In genomic region chr2:61443342-61444041, GRCh38 we compare ENCODE assay signal across 1 cellular context.
TF ChIP-seq lines count a peak whose summit lies in the region.

No MANE protein-coding gene starts in this region.

TF ChIP-seq in GM12878, 131 proteins besides CTCF, POLR2A, EP300 and RAD21 (continued from another document and continues in another):
- TF ChIP-seq ZNF592 (IDR thresholded peaks at IDR 0.05) (peak; percentile 89; the same call in 1 of the 2 replicates), CEBPZ (IDR thresholded peaks at IDR 0.05; ENCODE audit: low read depth, low read length) (no peak), POU2F2 (IDR thresholded peaks at IDR 0.05; ENCODE audit: borderline replicate concordance, low read depth, low read length) (0 out of 3 replicates have a peak, but pooled peaks have one; percentile 44), CHD1 (IDR thresholded peaks at IDR 0.05; ENCODE audit: low read depth, low read length) (no peak), SMC3 (IDR thresholded peaks at IDR 0.05; ENCODE audit: borderline replicate concordance, low read length) (no peak), IRF5 (IDR thresholded peaks at IDR 0.05; ENCODE audit: borderline replicate concordance) (0 out of 2 replicates have a peak, but pooled peaks have one; percentile 21), USF2 (IDR thresholded peaks at IDR 0.05; ENCODE audit: borderline replicate concordance, low read depth, low read length) (peak; percentile 27; the same call in 1 of the 2 replicates), ZBTB4 (CRISPR knock-in tag; IDR thresholded peaks at IDR 0.05) (no peak), ELK1 (IDR thresholded peaks at IDR 0.05; ENCODE audit: low read depth, low read length) (peak; percentile 91), LARP7 (IDR thresholded peaks at IDR 0.05) (no peak), CHD2 (IDR thresholded peaks at IDR 0.05; ENCODE audit: borderline replicate concordance, low read depth, low read length) (peak; percentile 67; the same call in 1 of the 2 replicates), SIN3A (IDR thresholded peaks at IDR 0.05; ENCODE audit: low read depth, low read length) (no peak), BHLHE40 (IDR thresholded peaks at IDR 0.05; ENCODE audit: borderline replicate concordance in 1 of 2, low read depth in 2 of 2, low read length in 1 of 2) (peak; percentile 75 to 83), ATF3 (IDR thresholded peaks at IDR 0.05; ENCODE audit: borderline replicate concordance, extremely low read depth, low read depth, low read length) (no peak), TARDBP (IDR thresholded peaks at IDR 0.05; ENCODE audit: borderline replicate concordance) (no peak), ZNF207 (IDR thresholded peaks at IDR 0.05; ENCODE audit: borderline replicate concordance) (0 out of 2 replicates have a peak, but pooled peaks have one; percentile 60), RELB (IDR thresholded peaks at IDR 0.05; ENCODE audit: low read depth) (peak; percentile 96), MYC (IDR thresholded peaks at IDR 0.05; ENCODE audit: insufficient read depth, insufficient read length, insufficient replicate concordance, low read length, severe bottlenecking) (no peak), PBX3 (IDR thresholded peaks at IDR 0.05; ENCODE audit: insufficient replicate concordance, low read depth, low read length) (no peak), STAT3 (IDR thresholded peaks at IDR 0.05; ENCODE audit: low read depth, low read length) (peak; percentile 43; the same call in 1 of the 2 replicates), ASH2L (IDR thresholded peaks at IDR 0.05; ENCODE audit: borderline replicate concordance, low read depth) (no peak), KAT2A (conservative IDR thresholded peaks at IDR 0.05; ENCODE audit: control insufficient read depth, low read depth, low read length) (no peak), ATF7 (IDR thresholded peaks at IDR 0.05; ENCODE audit: low read depth) (peak; percentile 97), JUNB (IDR thresholded peaks at IDR 0.05) (peak; percentile 84), MEF2A (IDR thresholded peaks at IDR 0.05; ENCODE audit: insufficient read depth, low read depth, low read length) (peak; percentile 62; the same call in 1 of the 2 replicates), FOS (IDR thresholded peaks at IDR 0.05; ENCODE audit: borderline replicate concordance, extremely low read depth, insufficient read length) (no peak), RCOR1 (conservative IDR thresholded peaks at IDR 0.05; ENCODE audit: low read depth, low read length) (no peak), HDAC6 (IDR thresholded peaks at IDR 0.05; ENCODE audit: unreplicated experiment) (no peak), RELA (IDR thresholded peaks at IDR 0.05; ENCODE audit: borderline replicate concordance, partially characterized antibody) (no peak), EZH2 (IDR thresholded peaks at IDR 0.05; ENCODE audit: borderline replicate concordance, control insufficient read depth, low read depth, low read length) (no peak), PRDM15 (CRISPR knock-in tag; IDR thresholded peaks at IDR 0.05) (no peak), STAT1 (conservative IDR thresholded peaks at IDR 0.05) (no peak), YY1 (IDR thresholded peaks at IDR 0.05; ENCODE audit: low read depth, low read length) (0 out of 2 replicates have a peak, but pooled peaks have one; percentile 13)
